ENCODE assay signal across 8 cellular contexts in genomic region chr19:4352701-4353121, GRCh38. TPM values are rescaled to one million over a fixed set of nuclear protein-coding genes. Genes with fewer than 3 reads are reported as not detected.
DNase-seq lines count a peak whose midpoint lies in the region; ATAC-seq, FAIRE-seq and TF ChIP-seq lines count a peak whose summit lies in the region.

No MANE protein-coding gene starts in this region.

- DNase-seq in D341Med (ENCODE audit: low spot score) (peak; percentile 79), kidney (peak; percentile 75), hippocampal formation (lab: John Stamatoyannopoulos, UW) (no peak)
- peak in 2 of 3 experiments; percentile 26 to 38 for DNase-seq in stimulated activated CD4-positive, alpha-beta T cell treated with anti-CD3 and anti-CD28 coated beads, TNF-alpha, amount 100 ng/mL, for 4 hours (ENCODE audit: low read depth in 3 of 3)

- H3K9me3 Mint-ChIP-seq in T-helper 1 cell treated with Interleukin-12 subunit alpha and Interleukin-12 subunit beta and Interleukin-4 antibody, amounts not matched to agents 30 μg/mL and 1 μg/mL, for 36 hours = no peaks in the 10 kb centered on the region
- H3K9me3 Mint-ChIP-seq in brain = no peaks in the 10 kb centered on the region

- H3K4me3 ChIP-seq in kidney (ENCODE audit: low read length in 2 of 2) = no peak overlapping the region

- H3K27ac ChIP-seq in kidney (ENCODE audit: low read depth in 2 of 2, low read length in 2 of 2) = no peak overlapping the region

- TF ChIP-seq CTCF in LNCAP (IDR thresholded peaks at IDR 0.05) = peak; percentile 87
- TF ChIP-seq CTCF in brain (conservative IDR thresholded peaks at IDR 0.05) = peak; percentile 78 to 93
- TF ChIP-seq CTCF in kidney (IDR thresholded peaks at IDR 0.05; ENCODE audit: borderline replicate concordance, extremely low read depth, insufficient read depth) = peak; percentile 81

- no peaks in the 10 kb centered on the region for H3K36me3 ChIP-seq in kidney (ENCODE audit: control insufficient read depth in 1 of 2, insufficient read depth in 2 of 2, low read length in 2 of 2)

- H3K9ac ChIP-seq in kidney (ENCODE audit: low read length in 2 of 2) = no peak overlapping the region

- H3K27ac Mint-ChIP-seq in T-helper 1 cell treated with Interleukin-12 subunit alpha and Interleukin-12 subunit beta and Interleukin-4 antibody, amounts not matched to agents 30 μg/mL and 1 μg/mL, for 36 hours = peak overlapping the region; percentile 45
- peak overlapping the region in 3 of 5 experiments; percentile 36 to 82 (median 74) for H3K27ac Mint-ChIP-seq in brain

- H3K27me3 Mint-ChIP-seq in T-helper 1 cell treated with Interleukin-12 subunit alpha and Interleukin-12 subunit beta and Interleukin-4 antibody, amounts not matched to agents 30 μg/mL and 1 μg/mL, for 36 hours (ENCODE audit: low read depth) = no peaks in the 10 kb centered on the region
- no peaks in the 10 kb centered on the region for H3K27me3 Mint-ChIP-seq in brain

- no peak for FAIRE-seq in kidney (lab: Jason Lieb, UNC)

- peaks cover 2% of the 10 kb centered on the region for H3K4me1 Mint-ChIP-seq in T-helper 1 cell treated with Interleukin-12 subunit alpha and Interleukin-12 subunit beta and Interleukin-4 antibody, amounts not matched to agents 30 μg/mL and 1 μg/mL, for 36 hours (ENCODE audit: low read depth)
- H3K4me1 Mint-ChIP-seq in brain = no peaks in the 10 kb centered on the region

- peaks cover 2% of the 10 kb centered on the region for H3K36me3 Mint-ChIP-seq in T-helper 1 cell treated with Interleukin-12 subunit alpha and Interleukin-12 subunit beta and Interleukin-4 antibody, amounts not matched to agents 30 μg/mL and 1 μg/mL, for 36 hours (ENCODE audit: low read depth)
- peaks cover 52% of the 10 kb centered on the region for H3K36me3 Mint-ChIP-seq in brain

- no peaks in the 10 kb centered on the region for H3K4me1 ChIP-seq in kidney (ENCODE audit: control insufficient read depth in 1 of 2, insufficient read depth in 1 of 2, low read depth in 1 of 2, low read length in 2 of 2)

- no peaks in the 10 kb centered on the region for H3K9me3 ChIP-seq in kidney (ENCODE audit: control insufficient read depth in 1 of 2, low read length in 2 of 2)

- ATAC-seq in HG03457 (IDR thresholded peaks at IDR 0.05; ENCODE audit: unreplicated experiment) = no peak

- H3K4me3 Mint-ChIP-seq in T-helper 1 cell treated with Interleukin-12 subunit alpha and Interleukin-12 subunit beta and Interleukin-4 antibody, amounts not matched to agents 30 μg/mL and 1 μg/mL, for 36 hours = no peak overlapping the region
- no peak overlapping the region for H3K4me3 Mint-ChIP-seq in brain

- intact Hi-C loops in kidney (cut with DNase I) = no loop called here

RNA-seq across cellular contexts. Expression of gene MPND, which starts 9.3 kb away (rescaled TPM):
- polyA plus RNA-seq in brain (ENCODE audit: insufficient read depth, low read depth, low replicate concordance) (73.2 TPM), kidney (ENCODE audit: insufficient read depth, low read depth, low replicate concordance) (43.5 TPM)
- total RNA-seq in kidney = 24.1 TPM

RNA-seq across cellular contexts. Expression of gene STAP2, which starts 14.1 kb away (rescaled TPM):
- polyA plus RNA-seq in brain (ENCODE audit: insufficient read depth, low read depth, low replicate concordance) (25.7 TPM), kidney (ENCODE audit: insufficient read depth, low read depth, low replicate concordance) (61.5 TPM)
- 32.3 TPM for total RNA-seq in kidney

RNA-seq across cellular contexts. Expression of gene SH3GL1, which starts 47.6 kb away (rescaled TPM):
- 129 TPM for polyA plus RNA-seq in brain (ENCODE audit: insufficient read depth, low read depth, low replicate concordance)
- total RNA-seq in kidney = 52.7 TPM
- polyA plus RNA-seq in kidney (ENCODE audit: insufficient read depth, low read depth, low replicate concordance) = 34.8 TPM

RNA-seq across cellular contexts. Expression of gene FSD1, which starts 48.3 kb away (rescaled TPM):
- 106 TPM for polyA plus RNA-seq in brain (ENCODE audit: insufficient read depth, low read depth, low replicate concordance)
- 0.85 TPM for total RNA-seq in kidney
- polyA plus RNA-seq in kidney (ENCODE audit: insufficient read depth, low read depth, low replicate concordance) = 1.1 TPM

RNA-seq across cellular contexts. Expression of gene CHAF1A, which starts 49.7 kb away (rescaled TPM):
- polyA plus RNA-seq in brain (ENCODE audit: insufficient read depth, low read depth, low replicate concordance) (36.3 TPM), kidney (ENCODE audit: insufficient read depth, low read depth, low replicate concordance) (2.7 TPM)
- 10.0 TPM for total RNA-seq in kidney

Comparison
In these comparisons a context has a peak if more than half of its experiments do, and no peak if none do; other contexts are left out.
1. DNase-seq: peak in D341Med (single experiment), kidney (single experiment) and stimulated activated CD4-positive, alpha-beta T cell treated with anti-CD3 and anti-CD28 coated beads, TNF-alpha, amount 100 ng/mL, for 4 hours (2 of 3); none in hippocampal formation (0 of 2).
2. Peak in every context shown above with its lines, with median percentiles within 50 percentile points of each other: CTCF ChIP-seq.